ENCODE assay signal across 18 cellular contexts in genomic region chr10:78524342-78524741, GRCh38.
"Had no signal": no experiment of that assay in that cellular context is flagged by ENCODE, and none has a peak within 500 bp of the region (broad histone marks: within the 10 kb centered on the region; RNA-seq: fewer than 3 reads in every experiment).

No MANE protein-coding gene starts in this region.

- DNase-seq: activated B cell treated with CpG ODN at 0.5 μM for 24 hours; activated CD4-positive, alpha-beta T cell treated with anti-CD3 and anti-CD28 coated beads for 4 hours; activated CD8-positive, alpha-beta T cell treated with anti-CD3 and anti-CD28 coated beads for 36 hours; activated naive CD4-positive, alpha-beta T cell treated with Interleukin-2 at 50 U/mL for 16 hours; activated T-cell treated with anti-CD3 and anti-CD28 coated beads, Interleukin-2, amount 50 U/mL, for 1 hour; body of pancreas; cortex of kidney; immature natural killer cell; naive B cell; pancreas; sigmoid colon; stimulated activated naive B cell treated with anti-CD40 and anti-IgM and Interleukin-4, amounts not matched to agents 10 μg/mL and 1 μg/mL and 100 μg/mL, for 72 hours had no signal

- H3K9me3 Mint-ChIP-seq: activated B cell treated with CpG ODN at 0.5 μM for 24 hours; activated CD8-positive, alpha-beta T cell treated with anti-CD3 and anti-CD28 coated beads for 36 hours; activated T-helper 2 cell treated with anti-CD3 and anti-CD28 coated beads, Interferon-gamma antibody, Interleukin-2, Interleukin-4, amounts not matched to agents 10 μg/mL and 5 μg/mL and 100 μg/mL, durations not matched to agents 14 hours and 24 hours and 36 hours; immature natural killer cell; memory B cell; stimulated activated naive B cell treated with anti-CD40 and anti-IgM and Interleukin-4, amounts not matched to agents 10 μg/mL and 1 μg/mL and 100 μg/mL, for 72 hours; T-helper 2 cell treated with Interferon-gamma antibody and Interleukin-4, amounts not matched to agents 5 μg/mL and 100 μg/mL, for 36 hours had no signal

- H3K4me3 ChIP-seq: body of pancreas, esophagus muscularis mucosa, mucosa of descending colon, pancreas, sigmoid colon had no signal

- H3K36me3 ChIP-seq: esophagus muscularis mucosa, neutrophil, pancreas, sigmoid colon had no signal

- H3K27ac ChIP-seq: body of pancreas, esophagus muscularis mucosa, neutrophil, pancreas, sigmoid colon had no signal

- H3K9me3 ChIP-seq: body of pancreas, esophagus muscularis mucosa, mucosa of descending colon, neutrophil, pancreas, sigmoid colon had no signal

- H3K27me3 ChIP-seq: body of pancreas, esophagus muscularis mucosa, neutrophil, pancreas, sigmoid colon had no signal

- H3K27me3 Mint-ChIP-seq: activated B cell treated with CpG ODN at 0.5 μM for 24 hours; activated CD8-positive, alpha-beta T cell treated with anti-CD3 and anti-CD28 coated beads for 36 hours had no signal

- H3K27ac Mint-ChIP-seq: activated B cell treated with CpG ODN at 0.5 μM for 24 hours; activated CD8-positive, alpha-beta T cell treated with anti-CD3 and anti-CD28 coated beads for 36 hours; activated T-helper 2 cell treated with anti-CD3 and anti-CD28 coated beads, Interferon-gamma antibody, Interleukin-2, Interleukin-4, amounts not matched to agents 10 μg/mL and 5 μg/mL and 100 μg/mL, durations not matched to agents 14 hours and 24 hours and 36 hours; immature natural killer cell; memory B cell; naive B cell; stimulated activated naive B cell treated with anti-CD40 and anti-IgM and Interleukin-4, amounts not matched to agents 10 μg/mL and 1 μg/mL and 100 μg/mL, for 72 hours; T-helper 2 cell treated with Interferon-gamma antibody and Interleukin-4, amounts not matched to agents 5 μg/mL and 100 μg/mL, for 36 hours had no signal

- H3K36me3 Mint-ChIP-seq: immature natural killer cell; memory B cell; naive B cell; stimulated activated naive B cell treated with anti-CD40 and anti-IgM and Interleukin-4, amounts not matched to agents 10 μg/mL and 1 μg/mL and 100 μg/mL, for 72 hours had no signal

- H3K4me3 Mint-ChIP-seq: activated B cell treated with CpG ODN at 0.5 μM for 24 hours; activated CD8-positive, alpha-beta T cell treated with anti-CD3 and anti-CD28 coated beads for 36 hours; immature natural killer cell; memory B cell; naive B cell; stimulated activated naive B cell treated with anti-CD40 and anti-IgM and Interleukin-4, amounts not matched to agents 10 μg/mL and 1 μg/mL and 100 μg/mL, for 72 hours; T-helper 2 cell treated with Interferon-gamma antibody and Interleukin-4, amounts not matched to agents 5 μg/mL and 100 μg/mL, for 36 hours had no signal

- ATAC-seq: activated CD8-positive, alpha-beta T cell treated with anti-CD3 and anti-CD28 coated beads for 36 hours; body of pancreas; pancreas; stimulated activated naive B cell treated with anti-CD40 and anti-IgM and Interleukin-4, amounts not matched to agents 10 μg/mL and 1 μg/mL and 100 μg/mL, for 72 hours had no signal

- H3K4me1 Mint-ChIP-seq: activated B cell treated with CpG ODN at 0.5 μM for 24 hours; immature natural killer cell; memory B cell; naive B cell; stimulated activated naive B cell treated with anti-CD40 and anti-IgM and Interleukin-4, amounts not matched to agents 10 μg/mL and 1 μg/mL and 100 μg/mL, for 72 hours had no signal
